ENCODE assay signal across 28 cellular contexts in genomic region chr5:91022518-91022917, GRCh38.
DNase-seq lines count a peak whose midpoint lies in the region; ATAC-seq and TF ChIP-seq lines count a peak whose summit lies in the region.
"Had no signal": no experiment of that assay in that cellular context is flagged by ENCODE, and none has a peak within 500 bp of the region (broad histone marks: within the 10 kb centered on the region; RNA-seq: fewer than 3 reads in every experiment).

No MANE protein-coding gene starts in this region.

- H3K4me1 ChIP-seq in hepatocyte (ENCODE audit: insufficient read depth) (peaks cover 62% of the 10 kb centered on the region), urinary bladder (ENCODE audit: insufficient read depth) (no peaks in the 10 kb centered on the region)
- H3K4me1 ChIP-seq: right atrium auricular region, uterus had no signal

- peaks cover 2% of the 10 kb centered on the region for H3K27me3 Mint-ChIP-seq in endothelial cell (ENCODE audit: unreplicated experiment)
- H3K27me3 Mint-ChIP-seq: stimulated activated naive B cell treated with anti-CD40 and anti-IgM and Interleukin-4, amounts not matched to agents 10 μg/mL and 1 μg/mL and 100 μg/mL, for 72 hours had no signal

- H2AFZ ChIP-seq in hepatocyte = no peak overlapping the region

- no peaks in the 10 kb centered on the region for H4K20me1 ChIP-seq in hepatocyte (ENCODE audit: insufficient read depth, poor library complexity, severe bottlenecking)

- WGBS in hepatocyte (ENCODE audit: low lambda C conversion rate, missing lambda C conversion rate) = 19% methylated on average over 2 of the region's 2 CpGs
- 25% methylated on average over 2 of the region's 2 CpGs for WGBS in urinary bladder

- no peaks in the 10 kb centered on the region for H3K9me3 ChIP-seq in hepatocyte (ENCODE audit: low read depth)
- H3K9me3 ChIP-seq: HAP-1, lower lobe of right lung, pancreas, right atrium auricular region, SK-N-SH, suprapubic skin, uterus had no signal

- peaks cover 11% of the 10 kb centered on the region for H3K4me1 Mint-ChIP-seq in endothelial cell (ENCODE audit: unreplicated experiment)
- H3K4me1 Mint-ChIP-seq: activated naive CD4-positive, alpha-beta T cell treated with anti-CD3 and anti-CD28 coated beads, Interleukin-2, amount 50 U/mL, for 24 hours; stimulated activated naive B cell treated with anti-CD40 and anti-IgM and Interleukin-4, amounts not matched to agents 10 μg/mL and 1 μg/mL and 100 μg/mL, for 72 hours; T-helper 17 cell had no signal

- no peaks in the 10 kb centered on the region for H3K9me3 Mint-ChIP-seq in endothelial cell (ENCODE audit: unreplicated experiment)
- H3K9me3 Mint-ChIP-seq: activated naive CD4-positive, alpha-beta T cell treated with anti-CD3 and anti-CD28 coated beads, Interleukin-2, amount 50 U/mL, for 24 hours; activated T-helper 2 cell treated with anti-CD3 and anti-CD28 coated beads, Interferon-gamma antibody, Interleukin-2, Interleukin-4, amounts not matched to agents 10 μg/mL and 5 μg/mL and 100 μg/mL, durations not matched to agents 14 hours and 24 hours and 36 hours; CD4-positive, alpha-beta T cell; stimulated activated naive B cell treated with anti-CD40 and anti-IgM and Interleukin-4, amounts not matched to agents 10 μg/mL and 1 μg/mL and 100 μg/mL, for 72 hours had no signal

- TF ChIP-seq CTCF in hepatocyte (IDR thresholded peaks at IDR 0.05; ENCODE audit: poor library complexity) = no peak
- TF ChIP-seq CTCF in endothelial cell (IDR thresholded peaks at IDR 0.05; ENCODE audit: unreplicated experiment) = no peak

- peak overlapping the region; percentile 60 for H3K27ac ChIP-seq in hepatocyte
- peak overlapping the region; percentile 10 for H3K27ac ChIP-seq in urinary bladder (ENCODE audit: low read depth)
- H3K27ac ChIP-seq: lower lobe of right lung, pancreas, right atrium auricular region, suprapubic skin, uterus had no signal

- H3K79me2 ChIP-seq in hepatocyte = no peaks in the 10 kb centered on the region

- no peaks in the 10 kb centered on the region for H3K9me2 ChIP-seq in hepatocyte (replicated peaks; ENCODE audit: insufficient read depth)
- H3K9me2 ChIP-seq: SK-N-SH had no signal

- peak; percentile 12 to 70 (median 39) for DNase-seq in NCI-H1417 (lab: John Stamatoyannopoulos, UW)
- DNase-seq in NCI-H1417 treated with DMSO at 0.1 percent for 48 hours (lab: John Stamatoyannopoulos, UW) = no peak
- peak; percentile 28 for DNase-seq in NCI-H2081 treated with DMSO at 0.1 percent for 48 hours (lab: John Stamatoyannopoulos, UW)
- no peak for DNase-seq in hepatocyte (ENCODE audit: low spot score)
- no peak for DNase-seq in stimulated activated CD4-positive, alpha-beta T cell treated with anti-CD3 and anti-CD28 coated beads, Interleukin-4, amount 100 ng/mL, for 24 hours
- no peak for DNase-seq in endothelial cell (ENCODE audit: low spot score)
- DNase-seq: activated CD8-positive, alpha-beta T cell treated with anti-CD3 and anti-CD28 coated beads, Interleukin-2, amount 10 ng/mL, durations not matched to agents 7 days and 5 days; AML-193; CD4-positive, alpha-beta T cell; effector memory CD4-positive, alpha-beta T cell; foreskin fibroblast; head of caudate nucleus; kidney; lower lobe of right lung; NCI-H226; pancreas; SK-N-SH; stimulated activated CD4-positive, alpha-beta T cell treated with anti-CD3 and anti-CD28 coated beads, Interleukin-4, amount 100 ng/mL, for 4 hours; stimulated activated naive B cell treated with anti-CD40 and anti-IgM and Interleukin-4, amounts not matched to agents 10 μg/mL and 1 μg/mL and 100 μg/mL, for 72 hours; T-helper 17 cell; uterus had no signal

- H3K36me3 Mint-ChIP-seq in endothelial cell (ENCODE audit: low read depth, unreplicated experiment) = no peaks in the 10 kb centered on the region
- H3K36me3 Mint-ChIP-seq: activated naive CD4-positive, alpha-beta T cell treated with anti-CD3 and anti-CD28 coated beads, Interleukin-2, amount 50 U/mL, for 24 hours; stimulated activated naive B cell treated with anti-CD40 and anti-IgM and Interleukin-4, amounts not matched to agents 10 μg/mL and 1 μg/mL and 100 μg/mL, for 72 hours had no signal

- no peak overlapping the region for H3K4me3 ChIP-seq in hepatocyte
- no peak overlapping the region for H3K4me3 ChIP-seq in urinary bladder (ENCODE audit: low read depth, low read length)
- H3K4me3 ChIP-seq: HAP-1, lower lobe of right lung, pancreas, right atrium auricular region, suprapubic skin, uterus had no signal

- H3K36me3 ChIP-seq in hepatocyte (replicated peaks; ENCODE audit: insufficient read depth, low read depth) (no peaks in the 10 kb centered on the region), urinary bladder (ENCODE audit: insufficient read depth) (no peaks in the 10 kb centered on the region)
- H3K36me3 ChIP-seq: HAP-1, lower lobe of right lung, pancreas, right atrium auricular region, suprapubic skin, uterus had no signal

- H3K27me3 ChIP-seq in hepatocyte = no peaks in the 10 kb centered on the region
- H3K27me3 ChIP-seq: pancreas, right atrium auricular region, suprapubic skin, uterus had no signal

- no peak overlapping the region for H3K4me3 Mint-ChIP-seq in endothelial cell (ENCODE audit: unreplicated experiment)
- H3K4me3 Mint-ChIP-seq: activated CD8-positive, alpha-beta T cell treated with anti-CD3 and anti-CD28 coated beads, Interleukin-2, amount 10 ng/mL, durations not matched to agents 7 days and 5 days; activated naive CD4-positive, alpha-beta T cell treated with anti-CD3 and anti-CD28 coated beads, Interleukin-2, amount 50 U/mL, for 24 hours; CD4-positive, alpha-beta T cell; stimulated activated naive B cell treated with anti-CD40 and anti-IgM and Interleukin-4, amounts not matched to agents 10 μg/mL and 1 μg/mL and 100 μg/mL, for 72 hours; T-helper 17 cell had no signal

- no peak overlapping the region for H3K27ac Mint-ChIP-seq in endothelial cell (ENCODE audit: unreplicated experiment)
- H3K27ac Mint-ChIP-seq: activated CD8-positive, alpha-beta T cell treated with anti-CD3 and anti-CD28 coated beads, Interleukin-2, amount 10 ng/mL, durations not matched to agents 7 days and 5 days; activated naive CD4-positive, alpha-beta T cell treated with anti-CD3 and anti-CD28 coated beads, Interleukin-2, amount 50 U/mL, for 24 hours; activated T-helper 2 cell treated with anti-CD3 and anti-CD28 coated beads, Interferon-gamma antibody, Interleukin-2, Interleukin-4, amounts not matched to agents 10 μg/mL and 5 μg/mL and 100 μg/mL, durations not matched to agents 14 hours and 24 hours and 36 hours; CD4-positive, alpha-beta T cell; stimulated activated naive B cell treated with anti-CD40 and anti-IgM and Interleukin-4, amounts not matched to agents 10 μg/mL and 1 μg/mL and 100 μg/mL, for 72 hours; T-helper 17 cell had no signal

- H3K4me2 ChIP-seq in hepatocyte = peak overlapping the region; percentile 0
- H3K4me2 ChIP-seq: SK-N-SH had no signal

- ATAC-seq in HG03045 (IDR thresholded peaks at IDR 0.05; ENCODE audit: unreplicated experiment) = no peak
- ATAC-seq: activated CD8-positive, alpha-beta T cell treated with anti-CD3 and anti-CD28 coated beads, Interleukin-2, amount 10 ng/mL, durations not matched to agents 7 days and 5 days; lower lobe of right lung; pancreas; stimulated activated naive B cell treated with anti-CD40 and anti-IgM and Interleukin-4, amounts not matched to agents 10 μg/mL and 1 μg/mL and 100 μg/mL, for 72 hours; T-helper 17 cell had no signal

Comparison
In these comparisons a context has a peak if more than half of its experiments do, and no peak if none do; other contexts are left out.
1. DNase-seq: peak in NCI-H1417 (3 of 3) and NCI-H2081 treated with DMSO at 0.1 percent for 48 hours (single experiment); none in NCI-H1417 treated with DMSO at 0.1 percent for 48 hours (single experiment), hepatocyte (single experiment), stimulated activated CD4-positive, alpha-beta T cell treated with anti-CD3 and anti-CD28 coated beads, Interleukin-4, amount 100 ng/mL, for 24 hours (single experiment) and endothelial cell (single experiment).